1 cellular context compared by ENCODE assay signal in the genomic region with DNA sequence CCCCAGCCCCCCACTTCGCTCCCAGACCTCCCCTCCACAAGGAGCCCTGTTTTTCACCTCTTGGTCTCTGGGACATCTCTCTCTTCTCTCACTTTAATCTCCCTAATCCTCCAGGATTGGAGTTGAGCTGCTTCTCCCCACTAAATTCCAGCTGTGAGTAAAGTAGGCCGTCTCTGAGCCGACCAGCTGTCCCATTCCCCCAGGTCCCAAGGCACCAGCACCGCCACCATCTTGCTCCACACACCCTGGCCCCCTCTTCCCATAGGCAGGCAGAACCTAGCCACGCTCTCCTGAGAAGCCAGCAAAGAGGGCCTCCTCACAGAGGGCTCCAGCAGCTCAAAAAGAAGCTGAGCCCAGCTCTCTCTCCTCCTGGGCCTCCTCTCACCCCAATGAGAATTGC.
TF ChIP-seq lines count a peak whose summit lies in the region.

No MANE protein-coding gene starts in this region.

TF ChIP-seq in liver, 16 proteins besides CTCF, POLR2A, EP300 and RAD21 (continued from another document):
- TF ChIP-seq, protein P1, sequence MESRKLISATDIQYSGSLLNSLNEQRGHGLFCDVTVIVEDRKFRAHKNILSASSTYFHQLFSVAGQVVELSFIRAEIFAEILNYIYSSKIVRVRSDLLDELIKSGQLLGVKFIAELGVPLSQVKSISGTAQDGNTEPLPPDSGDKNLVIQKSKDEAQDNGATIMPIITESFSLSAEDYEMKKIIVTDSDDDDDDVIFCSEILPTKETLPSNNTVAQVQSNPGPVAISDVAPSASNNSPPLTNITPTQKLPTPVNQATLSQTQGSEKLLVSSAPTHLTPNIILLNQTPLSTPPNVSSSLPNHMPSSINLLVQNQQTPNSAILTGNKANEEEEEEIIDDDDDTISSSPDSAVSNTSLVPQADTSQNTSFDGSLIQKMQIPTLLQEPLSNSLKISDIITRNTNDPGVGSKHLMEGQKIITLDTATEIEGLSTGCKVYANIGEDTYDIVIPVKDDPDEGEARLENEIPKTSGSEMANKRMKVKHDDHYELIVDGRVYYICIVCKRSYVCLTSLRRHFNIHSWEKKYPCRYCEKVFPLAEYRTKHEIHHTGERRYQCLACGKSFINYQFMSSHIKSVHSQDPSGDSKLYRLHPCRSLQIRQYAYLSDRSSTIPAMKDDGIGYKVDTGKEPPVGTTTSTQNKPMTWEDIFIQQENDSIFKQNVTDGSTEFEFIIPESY (IDR thresholded peaks at IDR 0.05): no peak
- TF ChIP-seq ATF3 (IDR thresholded peaks at IDR 0.05): no peak
TF ChIP-seq in liver: peak in this region for 0.
